In the genomic region with DNA sequence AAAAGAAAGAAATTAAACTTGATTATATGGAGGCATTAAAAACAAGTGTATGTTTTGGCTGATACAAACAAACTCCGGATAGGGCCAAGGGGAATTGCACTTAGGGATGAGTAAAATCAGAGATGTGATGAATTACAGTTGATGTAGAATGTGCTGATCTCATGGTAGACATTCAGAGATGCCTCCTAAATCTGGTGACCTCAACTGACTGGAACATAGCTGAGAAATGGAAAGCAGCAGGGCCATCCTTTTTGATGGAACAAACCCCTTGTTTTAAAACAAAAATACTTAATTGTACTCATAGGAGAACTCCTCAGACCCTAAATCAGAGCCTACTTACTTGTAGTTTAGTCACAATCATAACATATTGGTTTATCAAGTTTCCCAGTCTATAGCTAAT, we compare ENCODE assay signal across 27 cellular contexts.
"Had no signal": no experiment of that assay in that cellular context is flagged by ENCODE, and none has a peak within 500 bp of the region (broad histone marks: within the 10 kb centered on the region; RNA-seq: fewer than 3 reads in every experiment).

No MANE protein-coding gene starts in this region.

- ATAC-seq: effector memory CD8-positive, alpha-beta T cell; heart right ventricle; left colon; left ventricle myocardium superior; lower lobe of right lung; naive thymus-derived CD8-positive, alpha-beta T cell; pancreas; right lobe of liver; stimulated activated naive CD8-positive, alpha-beta T cell treated with anti-CD3 and anti-CD28 coated beads, Interleukin-15, amount 100 ng/mL, for 72 hours had no signal

- DNase-seq: cortex of kidney; effector memory CD8-positive, alpha-beta T cell; erythroblast; esophagus squamous epithelium; foreskin melanocyte; glutamatergic neuron; heart right ventricle; hippocampal formation; islet precursor cell; kidney glomerular epithelial cell; left colon; left ventricle myocardium superior; lower lobe of right lung; naive thymus-derived CD8-positive, alpha-beta T cell; occipital lobe; pancreas; right lobe of liver; small intestine; stimulated activated CD4-positive, alpha-beta T cell treated with anti-CD3 and anti-CD28 coated beads, Interleukin-12 subunit alpha, Interleukin-12 subunit beta, amount 100 ng/mL, for 4 hours; stimulated activated CD4-positive, alpha-beta T cell treated with anti-CD3 and anti-CD28 coated beads, Interleukin-1b, Interleukin-23, amount 100 ng/mL, for 48 hours; stimulated activated CD4-positive, alpha-beta T cell treated with anti-CD3 and anti-CD28 coated beads, Interleukin-4, amount 100 ng/mL, for 1 hour; stimulated activated CD8-positive, alpha-beta memory T cell treated with anti-CD3 and anti-CD28 coated beads, Interleukin-4, amount 100 ng/mL, for 48 hours; stimulated activated naive CD4-positive, alpha-beta T cell; stimulated activated naive CD8-positive, alpha-beta T cell treated with anti-CD3 and anti-CD28 coated beads, Interleukin-15, amount 100 ng/mL, for 72 hours; thyroid gland; trophoblast cell had no signal

- H3K4me1 ChIP-seq: esophagus squamous epithelium, lower lobe of right lung, pancreas, right lobe of liver, thyroid gland, vagina had no signal

- H3K36me3 ChIP-seq: esophagus squamous epithelium, heart right ventricle, lower lobe of right lung, pancreas, right lobe of liver, thyroid gland, vagina had no signal

- H3K27me3 ChIP-seq: esophagus squamous epithelium, heart right ventricle, pancreas, right lobe of liver, thyroid gland, vagina had no signal

- H3K4me3 ChIP-seq: esophagus squamous epithelium, heart right ventricle, lower lobe of right lung, pancreas, right lobe of liver, thyroid gland, vagina had no signal

- H3K27ac ChIP-seq: esophagus squamous epithelium, heart right ventricle, lower lobe of right lung, pancreas, right lobe of liver, thyroid gland, vagina had no signal

- H3K9me3 ChIP-seq: lower lobe of right lung, pancreas, right lobe of liver, thyroid gland, vagina had no signal
